ENCODE assay signal across 24 cellular contexts in genomic region chr5:34603378-34603777, GRCh38.
"Had no signal": no experiment of that assay in that cellular context is flagged by ENCODE, and none has a peak within 500 bp of the region (broad histone marks: within the 10 kb centered on the region; RNA-seq: fewer than 3 reads in every experiment).

No MANE protein-coding gene starts in this region.

- H3K27me3 ChIP-seq: ascending aorta, body of pancreas, Peyer's patch had no signal

- FAIRE-seq: bronchial epithelial cell, TTC549 had no signal

- H3K9me3 Mint-ChIP-seq: activated CD4-positive, alpha-beta memory T cell treated with anti-CD3 and anti-CD28 coated beads for 36 hours; activated CD4-positive, alpha-beta T cell treated with anti-CD3 and anti-CD28 coated beads, Interleukin-2, amount 10 ng/mL, durations not matched to agents 7 days and 5 days; activated naive CD4-positive, alpha-beta T cell treated with anti-CD3 and anti-CD28 coated beads, Interleukin-2, amount 50 U/mL, for 72 hours; activated naive CD8-positive, alpha-beta T cell treated with anti-CD3 and anti-CD28 coated beads, Interleukin-2, amount 50 U/mL, for 24 hours; activated T-cell treated with anti-CD3 and anti-CD28 coated beads, Interleukin-2, amount 50 U/mL, for 4 hours; T-helper 1 cell treated with Interleukin-12 subunit alpha and Interleukin-12 subunit beta and Interleukin-4 antibody, amounts not matched to agents 30 μg/mL and 1 μg/mL, for 36 hours had no signal

- H3K27ac ChIP-seq: ascending aorta, body of pancreas, Peyer's patch had no signal

- H3K36me3 ChIP-seq: ascending aorta, Peyer's patch had no signal

- H3K4me3 ChIP-seq: ascending aorta, body of pancreas, Peyer's patch had no signal

- ATAC-seq: activated naive CD4-positive, alpha-beta T cell treated with anti-CD3 and anti-CD28 coated beads, Interleukin-2, amount 50 U/mL, for 72 hours; activated naive CD8-positive, alpha-beta T cell treated with anti-CD3 and anti-CD28 coated beads, Interleukin-2, amount 50 U/mL, for 24 hours; activated T-cell treated with anti-CD3 and anti-CD28 coated beads, Interleukin-2, amount 50 U/mL, for 4 hours; body of pancreas had no signal

- H3K4me3 Mint-ChIP-seq: activated CD4-positive, alpha-beta memory T cell treated with anti-CD3 and anti-CD28 coated beads for 36 hours; activated CD4-positive, alpha-beta T cell treated with anti-CD3 and anti-CD28 coated beads, Interleukin-2, amount 10 ng/mL, durations not matched to agents 7 days and 5 days; activated naive CD8-positive, alpha-beta T cell treated with anti-CD3 and anti-CD28 coated beads, Interleukin-2, amount 50 U/mL, for 24 hours; activated T-cell treated with anti-CD3 and anti-CD28 coated beads, Interleukin-2, amount 50 U/mL, for 4 hours; T-helper 1 cell treated with Interleukin-12 subunit alpha and Interleukin-12 subunit beta and Interleukin-4 antibody, amounts not matched to agents 30 μg/mL and 1 μg/mL, for 36 hours had no signal

- H3K4me1 Mint-ChIP-seq: activated CD4-positive, alpha-beta T cell treated with anti-CD3 and anti-CD28 coated beads, Interleukin-2, amount 10 ng/mL, durations not matched to agents 7 days and 5 days; activated naive CD8-positive, alpha-beta T cell treated with anti-CD3 and anti-CD28 coated beads, Interleukin-2, amount 50 U/mL, for 24 hours had no signal

- H3K27ac Mint-ChIP-seq: activated CD4-positive, alpha-beta memory T cell treated with anti-CD3 and anti-CD28 coated beads for 36 hours; activated CD4-positive, alpha-beta T cell treated with anti-CD3 and anti-CD28 coated beads, Interleukin-2, amount 10 ng/mL, durations not matched to agents 7 days and 5 days; activated naive CD4-positive, alpha-beta T cell treated with anti-CD3 and anti-CD28 coated beads, Interleukin-2, amount 50 U/mL, for 72 hours; activated naive CD8-positive, alpha-beta T cell treated with anti-CD3 and anti-CD28 coated beads, Interleukin-2, amount 50 U/mL, for 24 hours; T-helper 1 cell treated with Interleukin-12 subunit alpha and Interleukin-12 subunit beta and Interleukin-4 antibody, amounts not matched to agents 30 μg/mL and 1 μg/mL, for 36 hours had no signal

- H3K4me1 ChIP-seq: body of pancreas had no signal

- DNase-seq: activated CD4-positive, alpha-beta memory T cell treated with anti-CD3 and anti-CD28 coated beads for 36 hours; activated CD4-positive, alpha-beta T cell treated with anti-CD3 and anti-CD28 coated beads, Interleukin-2, amount 10 ng/mL, durations not matched to agents 7 days and 5 days; activated CD4-positive, CD25-positive, alpha-beta regulatory T cell; activated CD8-positive, alpha-beta memory T cell treated with anti-CD3 and anti-CD28 coated beads for 24 hours; activated effector memory CD4-positive, alpha-beta T cell treated with anti-CD3 and anti-CD28 coated beads, Interleukin-2, amount 50 U/mL, for 16 hours; activated naive CD4-positive, alpha-beta T cell treated with Interleukin-2 at 50 U/mL for 16 hours; activated naive CD8-positive, alpha-beta T cell treated with anti-CD3 and anti-CD28 coated beads, Interleukin-2, amount 50 U/mL, for 24 hours; activated T-cell treated with anti-CD3 and anti-CD28 coated beads, Interleukin-2, amount 50 U/mL, for 4 hours; amniotic stem cell; body of pancreas; central memory CD4-positive, alpha-beta T cell; Karpas-422; NCI-H1092 treated with DMSO at 0.1 percent for 48 hours; NCI-H1436 treated with DMSO at 0.1 percent for 48 hours; NCI-H187; NCI-H2081; Peyer's patch; SHP77 treated with DMSO at 0.1 percent for 48 hours; T-helper 9 cell had no signal

- H3K9me3 ChIP-seq: ascending aorta, body of pancreas, Peyer's patch had no signal

- H3K36me3 Mint-ChIP-seq: activated CD4-positive, alpha-beta memory T cell treated with anti-CD3 and anti-CD28 coated beads for 36 hours; activated naive CD4-positive, alpha-beta T cell treated with anti-CD3 and anti-CD28 coated beads, Interleukin-2, amount 50 U/mL, for 72 hours had no signal
